16 cellular contexts compared by ENCODE assay signal in genomic region chr3:154151969-154152368, GRCh38. TPM values are rescaled to one million over a fixed set of nuclear protein-coding genes. Genes with fewer than 3 reads are reported as not detected.
DNase-seq lines count a peak whose midpoint lies in the region; ATAC-seq and TF ChIP-seq lines count a peak whose summit lies in the region.
"Had no signal": no experiment of that assay in that cellular context is flagged by ENCODE, and none has a peak within 500 bp of the region (broad histone marks: within the 10 kb centered on the region; RNA-seq: fewer than 3 reads in every experiment).

No MANE protein-coding gene starts in this region.

- H3K36me3 ChIP-seq in adipocyte (ENCODE audit: control insufficient read depth, insufficient read depth, low read length, severe bottlenecking) (peaks cover 25% of the 10 kb centered on the region), H7 (replicated peaks; ENCODE audit: control insufficient read depth, insufficient read depth, low read length) (no peaks in the 10 kb centered on the region), heart left ventricle (peaks cover 0 to 6% (median 0%) of the 10 kb centered on the region in 9 donors)

- H3K27me3 ChIP-seq in adipocyte (replicated peaks; ENCODE audit: control insufficient read depth, insufficient read depth, low read length): no peaks in the 10 kb centered on the region
- H3K27me3 ChIP-seq in H7 (ENCODE audit: control insufficient read depth, insufficient read depth, low read length): no peaks in the 10 kb centered on the region
- no peaks in the 10 kb centered on the region for H3K27me3 ChIP-seq in heart left ventricle

- H3K9ac ChIP-seq in adipocyte (ENCODE audit: low read length): no peak overlapping the region

- intact Hi-C loops in heart left ventricle (cut with DNase I): no loop called here

- TF ChIP-seq POLR2A in heart left ventricle (IDR thresholded peaks at IDR 0.05): no peak

- no peak for TF ChIP-seq CTCF in heart left ventricle (IDR thresholded peaks at IDR 0.05)

- DNase-seq in A172 (ENCODE audit: low spot score) (peak; percentile 86), HCEC 1CT (peak; percentile 5), adipocyte (ENCODE audit: low read depth) (peak; percentile 39), foreskin melanocyte (peak; percentile 7), H7 (no peak), heart left ventricle (no peak)
- DNase-seq in activated CD4-positive, CD25-positive, alpha-beta regulatory T cell (lab: John Stamatoyannopoulos, UW): no peak
- DNase-seq: 8988T; activated CD8-positive, alpha-beta memory T cell treated with anti-CD3 and anti-CD28 coated beads, Interleukin-2, amount 50 U/mL, for 48 hours; Caco-2; occipital lobe; small intestine had no signal

- no peak overlapping the region for H3K27ac ChIP-seq in heart left ventricle
- H3K27ac ChIP-seq: epithelial cell of prostate, SK-N-MC had no signal

- H3K4me1 ChIP-seq in adipocyte (ENCODE audit: control insufficient read depth, insufficient read depth, low read length): peaks cover 5% of the 10 kb centered on the region
- H3K4me1 ChIP-seq in heart left ventricle: no peaks in the 10 kb centered on the region
- H3K4me1 ChIP-seq: Caco-2 had no signal

- no peak for ATAC-seq in GM19452 (IDR thresholded peaks at IDR 0.05; ENCODE audit: unreplicated experiment)
- ATAC-seq in heart left ventricle: no peak
- ATAC-seq: WTC11 had no signal

- H3K4me3 ChIP-seq in adipocyte (ENCODE audit: low read length) (no peak overlapping the region), H7 (ENCODE audit: insufficient read depth, low read depth, low read length) (no peak overlapping the region), heart left ventricle (no peak overlapping the region)
- H3K4me3 ChIP-seq: SK-N-MC had no signal

- no peaks in the 10 kb centered on the region for H3K9me3 ChIP-seq in adipocyte (ENCODE audit: control insufficient read depth, low read length)
- H3K9me3 ChIP-seq in heart left ventricle: no peaks in the 10 kb centered on the region
- H3K9me3 ChIP-seq: Caco-2 had no signal

- 94 to 100% (median 98%) methylated on average over 1 of the region's 1 CpG for WGBS in heart left ventricle, 4 donors

RNA-seq across cellular contexts. Expression of gene ARHGEF26, which starts 30.8 kb away (rescaled TPM):
- 7.4 and 7.7 TPM in 2 replicates for total RNA-seq in A172 (2014; rRNA removed; shearing (Covaris generic))
- 5.4 and 6.0 TPM in 2 replicates for total RNA-seq in H7 (2014; rRNA removed; shearing (Covaris generic))
- total RNA-seq in heart left ventricle: 1 to 10 TPM in 7 of 9 donors, under 1 TPM in 2; 0.68 to 2.3 (median 1.3) TPM
- 1 to 10 TPM in 1 of 2 donors, under 1 TPM in 1; 0.69 to 2.2 TPM for polyA plus RNA-seq in heart left ventricle

Comparison
In these comparisons a context has a peak if more than half of its experiments do, and no peak if none do; other contexts are left out.
1. DNase-seq: peak in A172 (single experiment), HCEC 1CT (single experiment), adipocyte (single experiment) and foreskin melanocyte (single experiment); none in H7 (single experiment), activated CD4-positive, CD25-positive, alpha-beta regulatory T cell (0 of 4) and heart left ventricle (0 of 5).